Comparison of ENCODE assay signal across 8 cellular contexts in genomic region chr6:37731888-37732287, GRCh38. TPM values are rescaled to one million over a fixed set of nuclear protein-coding genes. Genes with fewer than 3 reads are reported as not detected.
A peak's percentile ranks its signal among the peaks of the same experiment; 100 is the strongest.
DNase-seq lines count a peak whose midpoint lies in the region; ATAC-seq lines count a peak whose summit lies in the region.

No MANE protein-coding gene starts in this region.

- ATAC-seq in GM18511 (IDR thresholded peaks at IDR 0.05; ENCODE audit: unreplicated experiment) (peak; percentile 80), HG03066 (IDR thresholded peaks at IDR 0.05; ENCODE audit: low read depth, unreplicated experiment) (peak; percentile 83), HG02981 (IDR thresholded peaks at IDR 0.05; ENCODE audit: unreplicated experiment) (no peak), GM21367 (IDR thresholded peaks at IDR 0.05; ENCODE audit: unreplicated experiment) (no peak)

- DNase-seq in activated CD4-positive, alpha-beta T cell treated with anti-CD3 and anti-CD28 coated beads for 4 hours: peak; percentile 62 to 66
- peak; percentile 21 for DNase-seq in mucosa of gallbladder (ENCODE audit: low spot score)
- no peak for DNase-seq in NCI-H226
- no peak for DNase-seq in NCI-H2029 (lab: John Stamatoyannopoulos, UW)

RNA-seq across cellular contexts. Expression of gene MDGA1, which starts 34.2 kb away (rescaled TPM):
- total RNA-seq in mucosa of gallbladder: 11.5 TPM

Comparison
In these comparisons a context has a peak if more than half of its experiments do, and no peak if none do; other contexts are left out.
1. ATAC-seq: peak in GM18511 (single experiment) and HG03066 (single experiment); none in HG02981 (single experiment) and GM21367 (single experiment).
2. DNase-seq: peak in activated CD4-positive, alpha-beta T cell treated with anti-CD3 and anti-CD28 coated beads for 4 hours (2 of 2) and mucosa of gallbladder (single experiment); none in NCI-H226 (single experiment) and NCI-H2029 (single experiment).